Comparison of ENCODE assay signal across 19 cellular contexts in the genomic region with DNA sequence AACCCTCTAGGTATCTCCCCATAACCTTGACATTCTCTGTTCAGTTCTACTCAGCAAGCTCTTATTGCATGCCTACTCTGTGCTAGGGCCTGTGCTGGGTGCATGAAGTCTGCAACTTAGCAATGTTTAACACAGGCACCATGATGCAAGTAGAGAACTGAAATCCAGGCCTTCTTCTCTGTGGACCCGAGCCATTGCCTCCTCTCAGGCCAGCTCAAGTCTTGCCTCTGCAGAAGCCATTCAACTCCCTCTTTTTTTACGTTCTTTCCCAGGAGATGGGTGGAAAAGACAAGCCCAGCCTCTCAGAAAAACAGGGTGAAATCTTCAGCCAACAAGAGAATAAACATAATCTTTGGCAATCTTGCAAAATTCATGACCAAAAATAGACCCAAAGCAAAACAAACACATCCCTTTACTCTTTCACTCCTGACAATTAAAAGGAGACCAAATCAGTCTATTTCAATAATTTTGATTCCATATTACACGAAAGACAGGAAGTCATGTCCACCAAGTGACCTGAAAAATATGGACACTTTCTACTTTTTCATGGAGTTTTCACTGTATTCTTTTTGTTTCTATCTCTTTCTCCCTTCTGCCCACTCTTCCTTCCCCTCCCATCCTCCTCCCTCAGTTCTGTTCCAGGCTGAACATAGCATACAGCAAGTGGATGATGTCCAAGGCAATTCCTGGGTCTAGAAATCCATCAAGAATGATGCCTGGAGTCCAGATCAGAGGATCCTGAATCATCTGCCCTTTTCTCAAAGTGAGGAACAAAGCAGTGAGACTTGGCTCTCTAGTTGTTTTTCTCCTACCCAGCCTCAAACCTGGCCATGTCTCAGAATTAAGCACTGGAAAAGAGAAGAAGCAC. TPM values are rescaled to one million over a fixed set of nuclear protein-coding genes. Genes with fewer than 3 reads are reported as not detected.
DNase-seq lines count a peak whose midpoint lies in the region; ATAC-seq, FAIRE-seq and TF ChIP-seq lines count a peak whose summit lies in the region.
"Had no signal": no experiment of that assay in that cellular context is flagged by ENCODE, and none has a peak within 500 bp of the region (broad histone marks: within the 10 kb centered on the region; RNA-seq: fewer than 3 reads in every experiment).

No MANE protein-coding gene starts in this region.

- POLR2A ChIA-PET in HepG2 (lab: Yijun Ruan, JAX): no interaction called here

- intact Hi-C loops in right lobe of liver (cut with DNase I): loop anchor here (10.0 kb wide), 1 partner anchor 325 kb away; no protein-coding TSS in a partner anchor
- intact Hi-C loops in HepG2 (cut with micrococcal nuclease; ENCODE audit: unreplicated experiment): loop anchor here (5.0 kb wide), 1 partner anchor 608 kb away; a partner anchor contains a TSS

- BruUV-seq in HepG2 (replicated peaks; lab: Mats Ljungman, UMichigan): no TSS peak

- no peak overlapping the region for H2AFZ ChIP-seq in HepG2 (ENCODE audit: low read length)

- no peak for DNase-seq in right lobe of liver
- DNase-seq in HepG2 (ENCODE audit: low spot score): no peak
- no peak for DNase-seq in left lobe of liver (ENCODE audit: low spot score)
- DNase-seq in stromal cell of bone marrow (ENCODE audit: low read depth): peak; percentile 33
- no peak for DNase-seq in dedifferentiated amniotic fluid mesenchymal stem cell (ENCODE audit: extremely low spot score)
- no peak for DNase-seq in GF-D8 (lab: John Stamatoyannopoulos, UW)
- DNase-seq in NCI-H226: no peak
- no peak for DNase-seq in NCI-H748 treated with DMSO at 0.1 percent for 48 hours (lab: John Stamatoyannopoulos, UW)
- DNase-seq: DMS153, H9, NCI-H1092, NCI-H1694 treated with DMSO at 0.1 percent for 48 hours, NCI-H2171, NCI-H82, Peyer's patch, SIG-M5 had no signal

- FAIRE-seq in HepG2 (lab: Jason Lieb, UNC): no peak
- FAIRE-seq: GM19239 had no signal

- H3K27ac ChIP-seq in right lobe of liver (no peak overlapping the region), HepG2 (ENCODE audit: extremely low read length, insufficient read depth, low read length) (no peak overlapping the region)
- H3K27ac ChIP-seq: BLaER1 treated with 17β-estradiol and CSF1 and Interleukin-3, amounts not matched to agents 10 nM and 100 nM; KMS-11 had no signal

- H3K4me2 ChIP-seq in HepG2 (ENCODE audit: low read depth, low read length): no peak overlapping the region
- H3K4me2 ChIP-seq: BLaER1 treated with 17β-estradiol and CSF1 and Interleukin-3, amounts not matched to agents 10 nM and 100 nM; KMS-11 had no signal

- TF ChIP-seq POLR2A in right lobe of liver (IDR thresholded peaks at IDR 0.05): no peak
- TF ChIP-seq POLR2A in HepG2 (IDR thresholded peaks at IDR 0.05; ENCODE audit: insufficient read depth in 1 of 2, low read depth in 2 of 2, low read length in 2 of 2): no peak

- H3K9ac ChIP-seq in HepG2 (ENCODE audit: insufficient read depth, low read depth, low read length): no peak overlapping the region
- H3K9ac ChIP-seq: BLaER1 treated with 17β-estradiol and CSF1 and Interleukin-3, amounts not matched to agents 10 nM and 100 nM; KMS-11 had no signal

- H3K4me3 ChIP-seq in right lobe of liver (no peak overlapping the region), HepG2 (replicated peaks in 1 of 3; ENCODE audit: insufficient read depth in 1 of 3, low read depth in 2 of 3, low read length in 3 of 3) (no peak overlapping the region)
- H3K4me3 ChIP-seq: BLaER1 treated with 17β-estradiol and CSF1 and Interleukin-3, amounts not matched to agents 10 nM and 100 nM; Peyer's patch had no signal

- no peaks in the 10 kb centered on the region for H3K79me2 ChIP-seq in HepG2 (ENCODE audit: insufficient read depth, low read length)

- TF ChIP-seq CTCF in right lobe of liver (IDR thresholded peaks at IDR 0.05): no peak
- no peak for TF ChIP-seq CTCF in HepG2 (CRISPR knock-in tag; IDR thresholded peaks at IDR 0.05)

- peaks cover 0 to 22% (median 7%) of the 10 kb centered on the region in 4 donors for H3K4me1 ChIP-seq in right lobe of liver
- H3K4me1 ChIP-seq in HepG2 (ENCODE audit: insufficient read depth, low read length): no peaks in the 10 kb centered on the region

- CTCF ChIA-PET in HepG2 (lab: Yijun Ruan, JAX; ENCODE audit: low intra/inter-chr PET ratio, low total read pairs): interaction anchor here (3.4 kb wide), 1 partner anchor 329 kb away, joined by 35 read pairs; no protein-coding TSS in a partner anchor

- in situ Hi-C loops in HepG2 (cut with HindIII; ENCODE audit: extremely low pct_ligation_motif_present, low pct_unique_long_range_greater_than_20kb): loop anchor here (5.0 to 25.0 kb wide), 2 partner anchors 333 to 858 kb away; no protein-coding TSS in a partner anchor

- H3K9me3 ChIP-seq in right lobe of liver (no peaks in the 10 kb centered on the region), HepG2 (ENCODE audit: low read length) (no peaks in the 10 kb centered on the region)
- H3K9me3 ChIP-seq: BLaER1 treated with 17β-estradiol and CSF1 and Interleukin-3, amounts not matched to agents 10 nM and 100 nM; Peyer's patch had no signal

- peak in 3 of 4 donors; percentile 41 to 70 (median 62) for ATAC-seq in right lobe of liver
- no peak for ATAC-seq in HepG2
- peak; percentile 60 for ATAC-seq in left lobe of liver

- TF ChIP-seq EP300 in HepG2 (IDR thresholded peaks at IDR 0.05; ENCODE audit: low read depth in 2 of 2, low read length in 2 of 2) (no peak), HepG2 (CRISPR knock-in tag; IDR thresholded peaks at IDR 0.05; ENCODE audit: borderline replicate concordance) (no peak)

- H3K36me3 ChIP-seq in right lobe of liver: no peaks in the 10 kb centered on the region
- H3K36me3 ChIP-seq in HepG2 (replicated peaks in 1 of 2; ENCODE audit: control insufficient read depth in 1 of 2, insufficient read depth in 2 of 2, low read length in 2 of 2): no peaks in the 10 kb centered on the region
- H3K36me3 ChIP-seq: BLaER1 treated with 17β-estradiol and CSF1 and Interleukin-3, amounts not matched to agents 10 nM and 100 nM; Peyer's patch had no signal

- TF ChIP-seq RAD21 in HepG2 (CRISPR knock-in tag; IDR thresholded peaks at IDR 0.05): no peak

- 22% methylated on average over 3 of the region's 3 CpGs for WGBS in right lobe of liver (ENCODE audit: insufficient coverage, low coverage, low lambda C conversion rate, missing lambda C conversion rate)
- 2% methylated on average over 3 of the region's 3 CpGs for WGBS in HepG2 (ENCODE audit: low lambda C conversion rate)

- no peaks in the 10 kb centered on the region for H4K20me1 ChIP-seq in HepG2 (ENCODE audit: insufficient read depth, low read length)
- H4K20me1 ChIP-seq: BLaER1 treated with 17β-estradiol and CSF1 and Interleukin-3, amounts not matched to agents 10 nM and 100 nM had no signal

- H3K27me3 ChIP-seq in right lobe of liver (no peaks in the 10 kb centered on the region), HepG2 (ENCODE audit: control insufficient read depth in 1 of 2, insufficient read depth in 2 of 2, low read length in 2 of 2) (no peaks in the 10 kb centered on the region)
- H3K27me3 ChIP-seq: BLaER1 treated with 17β-estradiol and CSF1 and Interleukin-3, amounts not matched to agents 10 nM and 100 nM; Peyer's patch had no signal

TF ChIP-seq in HepG2, 621 proteins besides CTCF, POLR2A, EP300 and RAD21 (continues in another document):
- TF ChIP-seq AGO2 (optimal IDR thresholded peaks at IDR 0.05; ENCODE audit: low read depth, low read length): no peak
- TF ChIP-seq, protein P1, sequence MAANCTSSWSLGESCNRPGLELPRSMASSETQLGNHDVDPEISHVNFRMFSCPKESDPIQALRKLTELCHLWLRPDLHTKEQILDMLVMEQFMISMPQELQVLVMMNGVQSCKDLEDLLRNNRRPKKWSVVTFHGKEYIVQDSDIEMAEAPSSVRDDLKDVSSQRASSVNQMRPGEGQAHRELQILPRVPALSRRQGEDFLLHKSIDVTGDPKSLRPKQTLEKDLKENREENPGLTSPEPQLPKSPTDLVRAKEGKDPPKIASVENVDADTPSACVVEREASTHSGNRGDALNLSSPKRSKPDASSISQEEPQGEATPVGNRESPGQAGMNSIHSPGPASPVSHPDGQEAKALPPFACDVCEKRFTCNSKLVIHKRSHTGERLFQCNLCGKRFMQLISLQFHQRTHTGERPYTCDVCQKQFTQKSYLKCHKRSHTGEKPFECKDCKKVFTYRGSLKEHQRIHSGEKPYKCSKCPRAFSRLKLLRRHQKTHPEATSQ (CRISPR knock-in tag; IDR thresholded peaks at IDR 0.05; ENCODE audit: borderline replicate concordance): no peak
- no peak for TF ChIP-seq PTBP1 (IDR thresholded peaks at IDR 0.05; ENCODE audit: low read depth, low read length, poor library complexity, severe bottlenecking)

RNA-seq across cellular contexts. Expression of a gene that starts 45.4 kb away (rescaled TPM):
- total RNA-seq in right lobe of liver (10 to 100 TPM; 18.0 to 35.3 (median 27.8) TPM), HepG2 (2016; rRNA removed; fragmentation: Illumina TruSeq; extraction: Trizol) (10.5 and 11.7 TPM in 2 replicates), left lobe of liver (29.0 TPM)
- 2.9 and 3.3 TPM in 2 replicates for total RNA-seq in HepG2 (2016; cell fraction: cytosol; rRNA removed; fragmentation: Illumina TruSeq; extraction: Trizol; ENCODE audit: low read depth)
- 8.7 and 11.7 TPM in 2 replicates for total RNA-seq in HepG2 (2016; cell fraction: insoluble cytoplasmic fraction; rRNA removed; fragmentation: Illumina TruSeq; extraction: Trizol)
- 7.8 and 10.3 TPM in 2 replicates for total RNA-seq in HepG2 (2016; cell fraction: membrane; rRNA removed; fragmentation: Illumina TruSeq; extraction: Trizol)
- 8.7 and 10.3 TPM in 2 replicates for total RNA-seq in HepG2 (2016; cell fraction: nucleus; rRNA removed; fragmentation: Illumina TruSeq; extraction: Trizol)
- polyA plus RNA-seq in HepG2 (2011; rRNA removed): 5.3 and 5.9 TPM in 2 replicates
- 6.1 and 6.2 TPM in 2 replicates for polyA plus RNA-seq in HepG2 (2011; cell fraction: cytosol; rRNA removed)
- polyA plus RNA-seq in HepG2 (2011; cell fraction: nucleus; rRNA removed): 5.8 and 6.7 TPM in 2 replicates
- polyA plus RNA-seq in HepG2 (2012): 4.5 and 5.8 TPM in 2 replicates
- polyA plus RNA-seq in HepG2 (2016; cell fraction: cytosol; fragmentation: Illumina TruSeq; extraction: Trizol; ENCODE audit: low read depth): 3.0 and 4.0 TPM in 2 replicates
- polyA plus RNA-seq in HepG2 (2016; cell fraction: insoluble cytoplasmic fraction; fragmentation: Illumina TruSeq; extraction: Trizol; ENCODE audit: low read depth): 7.4 and 8.9 TPM in 2 replicates
- polyA plus RNA-seq in HepG2 (2016; cell fraction: membrane; fragmentation: Illumina TruSeq; extraction: Trizol; ENCODE audit: low read depth): 7.4 and 7.7 TPM in 2 replicates
- polyA plus RNA-seq in HepG2 (2016; cell fraction: nucleus; fragmentation: Illumina TruSeq; extraction: Trizol; ENCODE audit: insufficient read depth, low read depth): 7.9 and 9.3 TPM in 2 replicates
- 19.4 TPM in 1 of 2 replicates, not detected in the other for polyA minus RNA-seq in HepG2 (2011; rRNA and poly(A)+ RNA removed; ENCODE audit: low replicate concordance)
- polyA minus RNA-seq in HepG2 (2011; cell fraction: cytosol; rRNA and poly(A)+ RNA removed): 6.5 and 6.8 TPM in 2 replicates
- 9.9 and 10.4 TPM in 2 replicates for polyA minus RNA-seq in HepG2 (2011; cell fraction: nucleus; rRNA and poly(A)+ RNA removed)
